ENCODE assay signal across 1 cellular context in genomic region chr1:22760453-22760852, GRCh38.
TF ChIP-seq lines count a peak whose summit lies in the region.

No MANE protein-coding gene starts in this region.

TF ChIP-seq in IMR-90, 13 proteins besides CTCF, POLR2A, EP300 and RAD21:
- TF ChIP-seq MAFK (IDR thresholded peaks at IDR 0.05; ENCODE audit: low read depth, low read length) (no peak), BHLHE40 (IDR thresholded peaks at IDR 0.05; ENCODE audit: low read depth, low read length) (no peak), USF2 (IDR thresholded peaks at IDR 0.05; ENCODE audit: low read depth, low read length) (no peak), SMC3 (IDR thresholded peaks at IDR 0.05; ENCODE audit: low read depth, low read length) (no peak)
